In the genomic region with DNA sequence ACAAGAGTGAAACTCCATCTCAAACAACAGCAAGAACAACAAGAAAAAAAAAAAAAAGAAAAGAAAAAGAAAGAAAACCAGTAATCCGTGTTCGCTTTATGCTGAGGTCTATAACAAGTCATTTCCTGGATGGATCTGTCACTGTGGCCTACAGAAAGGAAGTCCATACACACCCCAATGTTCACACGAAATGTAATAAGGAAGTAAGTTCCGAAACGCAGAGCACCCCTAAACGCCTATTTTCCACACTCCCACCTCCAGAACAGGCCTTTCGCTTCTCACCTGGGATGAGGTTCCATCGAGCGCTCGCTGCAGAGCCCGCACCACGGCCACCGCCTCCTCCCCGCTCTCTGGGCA, we compare ENCODE assay signal across 2 cellular contexts.
TF ChIP-seq lines count a peak whose summit lies in the region.

No MANE protein-coding gene starts in this region.

TF ChIP-seq in GM12891, 5 proteins besides CTCF, POLR2A, EP300 and RAD21:
- TF ChIP-seq POLR2AphosphoS5 (IDR thresholded peaks at IDR 0.05; ENCODE audit: low read depth, low read length), result no peak
- TF ChIP-seq SPI1 (IDR thresholded peaks at IDR 0.05; ENCODE audit: low read depth, low read length), result peak; percentile 50; the same call in 1 of the 2 replicates
- no peak for TF ChIP-seq TAF1 (IDR thresholded peaks at IDR 0.05; ENCODE audit: low read depth, low read length)
- TF ChIP-seq POU2F2 (IDR thresholded peaks at IDR 0.05; ENCODE audit: low read depth, low read length), result no peak
- TF ChIP-seq PAX5 (IDR thresholded peaks at IDR 0.05; ENCODE audit: insufficient read depth, low read length, severe bottlenecking), result no peak

TF ChIP-seq in H1, 55 proteins besides CTCF, POLR2A, EP300 and RAD21:
- TF ChIP-seq, protein P1, sequence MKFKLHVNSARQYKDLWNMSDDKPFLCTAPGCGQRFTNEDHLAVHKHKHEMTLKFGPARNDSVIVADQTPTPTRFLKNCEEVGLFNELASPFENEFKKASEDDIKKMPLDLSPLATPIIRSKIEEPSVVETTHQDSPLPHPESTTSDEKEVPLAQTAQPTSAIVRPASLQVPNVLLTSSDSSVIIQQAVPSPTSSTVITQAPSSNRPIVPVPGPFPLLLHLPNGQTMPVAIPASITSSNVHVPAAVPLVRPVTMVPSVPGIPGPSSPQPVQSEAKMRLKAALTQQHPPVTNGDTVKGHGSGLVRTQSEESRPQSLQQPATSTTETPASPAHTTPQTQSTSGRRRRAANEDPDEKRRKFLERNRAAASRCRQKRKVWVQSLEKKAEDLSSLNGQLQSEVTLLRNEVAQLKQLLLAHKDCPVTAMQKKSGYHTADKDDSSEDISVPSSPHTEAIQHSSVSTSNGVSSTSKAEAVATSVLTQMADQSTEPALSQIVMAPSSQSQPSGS (IDR thresholded peaks at IDR 0.05; ENCODE audit: low read length), result no peak
- TF ChIP-seq, protein P2, sequence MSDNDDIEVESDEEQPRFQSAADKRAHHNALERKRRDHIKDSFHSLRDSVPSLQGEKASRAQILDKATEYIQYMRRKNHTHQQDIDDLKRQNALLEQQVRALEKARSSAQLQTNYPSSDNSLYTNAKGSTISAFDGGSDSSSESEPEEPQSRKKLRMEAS (IDR thresholded peaks at IDR 0.05), result no peak
- TF ChIP-seq SP4 (IDR thresholded peaks at IDR 0.05; ENCODE audit: low read length) (no peak), RBBP5 (IDR thresholded peaks at IDR 0.05; ENCODE audit: borderline replicate concordance, low read depth, low read length) (no peak), MAFK (IDR thresholded peaks at IDR 0.05; ENCODE audit: low read depth, low read length) (no peak), FOSL1 (IDR thresholded peaks at IDR 0.05; ENCODE audit: insufficient read depth, low read depth, low read length) (no peak), CEBPB (IDR thresholded peaks at IDR 0.05; ENCODE audit: low read depth, low read length) (no peak), HDAC6 (IDR thresholded peaks at IDR 0.05; ENCODE audit: low read depth, low read length) (no peak), RFX5 (IDR thresholded peaks at IDR 0.05; ENCODE audit: borderline replicate concordance, low read depth, low read length) (no peak), TAF1 (IDR thresholded peaks at IDR 0.05; ENCODE audit: low read depth, low read length) (no peak), SIX5 (IDR thresholded peaks at IDR 0.05; ENCODE audit: low read depth, low read length) (no peak)
